In genomic region chr12:89947437-89948265, GRCh38 we compare ENCODE assay signal across 9 cellular contexts.
DNase-seq lines count a peak whose midpoint lies in the region; ATAC-seq and TF ChIP-seq lines count a peak whose summit lies in the region.
"Had no signal": no experiment of that assay in that cellular context is flagged by ENCODE, and none has a peak within 500 bp of the region (broad histone marks: within the 10 kb centered on the region; RNA-seq: fewer than 3 reads in every experiment).

No MANE protein-coding gene starts in this region.

- CTCF ChIA-PET in activated CD4-positive, alpha-beta T cell treated with anti-CD3 and anti-CD28 coated beads for 36 hours (lab: Charles Lee) = interaction anchor here (0.6 to 3.4 kb wide), 3 partner anchors 11 to 195 kb away, joined by 3 to 10 read pairs (median 4); no protein-coding TSS in a partner anchor

- POLR2A ChIA-PET in activated CD4-positive, alpha-beta T cell treated with anti-CD3 and anti-CD28 coated beads for 36 hours (lab: Charles Lee) = no interaction called here

- no peak for TF ChIP-seq EP300 in stomach (IDR thresholded peaks at IDR 0.05)

- peak overlapping the region; percentile 55 for H3K4me3 ChIP-seq in WI38 (ENCODE audit: low read depth, low read length)
- H3K4me3 ChIP-seq in iPS-20b (ENCODE audit: low read length) = no peak overlapping the region
- H3K4me3 ChIP-seq in stomach = no peak overlapping the region

- H3K4me1 Mint-ChIP-seq in activated CD4-positive, alpha-beta T cell treated with anti-CD3 and anti-CD28 coated beads for 36 hours = peaks cover 62% of the 10 kb centered on the region

- H3K9ac ChIP-seq in iPS-20b (ENCODE audit: low read depth, low read length) = peak overlapping the region; percentile 4; the same call in 1 of the 2 replicates

- H3K27ac ChIP-seq in iPS-20b (ENCODE audit: low read length) (no peak overlapping the region), stomach (peak overlapping the region; percentile 52 to 81 (median 77))

- peak; percentile 70 for ATAC-seq in activated CD4-positive, alpha-beta T cell treated with anti-CD3 and anti-CD28 coated beads for 36 hours
- no peak for ATAC-seq in GM21529 (IDR thresholded peaks at IDR 0.05; ENCODE audit: unreplicated experiment)
- no peak for ATAC-seq in GM19351 (IDR thresholded peaks at IDR 0.05; ENCODE audit: unreplicated experiment)
- no peak for ATAC-seq in HG03521 (IDR thresholded peaks at IDR 0.05; ENCODE audit: unreplicated experiment)

- H3K9me3 ChIP-seq in iPS-20b (ENCODE audit: insufficient read depth, low read depth, low read length) (no peaks in the 10 kb centered on the region), stomach (no peaks in the 10 kb centered on the region)

- no peak for TF ChIP-seq POLR2A in stomach (IDR thresholded peaks at IDR 0.05)

- DNase-seq in activated CD4-positive, alpha-beta T cell treated with anti-CD3 and anti-CD28 coated beads for 36 hours = peak; percentile 22
- DNase-seq in activated CD4-positive, alpha-beta T cell treated with anti-CD3 and anti-CD28 coated beads, Interleukin-2, amount 50 U/mL, for 1 hour = no peak
- no peak for DNase-seq in stomach
- DNase-seq: DND-41 had no signal

- no peak overlapping the region for H3K4me3 Mint-ChIP-seq in activated CD4-positive, alpha-beta T cell treated with anti-CD3 and anti-CD28 coated beads for 36 hours

- H3K36me3 ChIP-seq in iPS-20b (ENCODE audit: insufficient read depth, low read depth, low read length) = no peaks in the 10 kb centered on the region
- no peaks in the 10 kb centered on the region for H3K36me3 ChIP-seq in stomach

- H3K9me3 Mint-ChIP-seq in activated CD4-positive, alpha-beta T cell treated with anti-CD3 and anti-CD28 coated beads for 36 hours (ENCODE audit: low read depth) = no peaks in the 10 kb centered on the region

- peak overlapping the region; percentile 10 for H3K27ac Mint-ChIP-seq in activated CD4-positive, alpha-beta T cell treated with anti-CD3 and anti-CD28 coated beads for 36 hours

- no peaks in the 10 kb centered on the region for H3K36me3 Mint-ChIP-seq in activated CD4-positive, alpha-beta T cell treated with anti-CD3 and anti-CD28 coated beads for 36 hours (ENCODE audit: low read depth)

- intact Hi-C loops in activated CD4-positive, alpha-beta T cell treated with anti-CD3 and anti-CD28 coated beads for 36 hours (cut with DNase I, micrococcal nuclease) = loop anchor here (1.0 to 10.0 kb wide), 6 partner anchors 65 to 1705 kb away; no protein-coding TSS in a partner anchor
- intact Hi-C loops in stomach (cut with DNase I; ENCODE audit: low total_unique reads) = no loop called here

- H3K27me3 Mint-ChIP-seq in activated CD4-positive, alpha-beta T cell treated with anti-CD3 and anti-CD28 coated beads for 36 hours = no peaks in the 10 kb centered on the region

- H3K27me3 ChIP-seq in iPS-20b (ENCODE audit: insufficient read depth, low read length) (no peaks in the 10 kb centered on the region), stomach (no peaks in the 10 kb centered on the region)

- TF ChIP-seq CTCF in WI38 (IDR thresholded peaks at IDR 0.05; ENCODE audit: low read depth, low read length) = no peak
- TF ChIP-seq CTCF in stomach (IDR thresholded peaks at IDR 0.05) = no peak

- 26 to 38% (median 29%) methylated on average over 5 of the region's 5 CpGs for whole genome bisulfite sequencing in stomach, 5 donors

- H3K4me1 ChIP-seq in iPS-20b (ENCODE audit: insufficient read depth, low read length) (peaks cover 20% of the 10 kb centered on the region; the same call in 1 of the 2 replicates), stomach (peaks cover 13 to 58% (median 25%) of the 10 kb centered on the region in 4 donors)
